In genomic region chr6:31897612-31898199, GRCh38 we compare ENCODE assay signal across 8 cellular contexts. TPM values are rescaled to one million over a fixed set of nuclear protein-coding genes. Genes with fewer than 3 reads are reported as not detected.
DNase-seq lines count a peak whose midpoint lies in the region; ATAC-seq and TF ChIP-seq lines count a peak whose summit lies in the region.

Gene EHMT2 (minus strand): TSS chr6:31897698. CDS start chr6:31897677, 21 bp downstream.

- DNase-seq in GM12865 (ENCODE audit: low read depth), result peak; percentile 89
- DNase-seq in NCI-H2196 treated with DMSO at 0.1 percent for 48 hours (lab: John Stamatoyannopoulos, UW; ENCODE audit: unreplicated experiment), result peak; percentile 71
- DNase-seq in WERI-Rb-1, result peak; percentile 93
- DNase-seq in breast epithelium (ENCODE audit: low spot score in 2 of 2), result peak; percentile 79 to 80
- DNase-seq in iPS-NIHi7 (ENCODE audit: extremely low spot score), result peak; percentile 88
- DNase-seq in smooth muscle cell (lab: John Stamatoyannopoulos, UW; ENCODE audit: unreplicated experiment), result peak; percentile 44

- H4K20me1 ChIP-seq in smooth muscle cell (ENCODE audit: low read depth), result peaks cover 4% of the 10 kb centered on the region

- peaks cover 44% of the 10 kb centered on the region for H3K36me3 ChIP-seq in WERI-Rb-1
- no peaks in the 10 kb centered on the region for H3K36me3 ChIP-seq in breast epithelium
- no peaks in the 10 kb centered on the region for H3K36me3 ChIP-seq in smooth muscle cell (ENCODE audit: low read depth)

- peaks cover 3% of the 10 kb centered on the region for H3F3A ChIP-seq in smooth muscle cell (ENCODE audit: low read depth)

- H3K4me3 ChIP-seq in GM12865 (ENCODE audit: low read depth, low read length) (peak within 1 kb of the TSS; percentile 91), WERI-Rb-1 (ENCODE audit: low read depth, low read length) (peak within 1 kb of the TSS; percentile 68), breast epithelium (peak within 1 kb of the TSS; percentile 88 to 99 (median 94)), smooth muscle cell (peak within 1 kb of the TSS; percentile 84)

- TF ChIP-seq CTCF in GM12865 (IDR thresholded peaks at IDR 0.05; ENCODE audit: insufficient read depth, low read depth, low read length, missing control alignments) (no peak), WERI-Rb-1 (IDR thresholded peaks at IDR 0.05; ENCODE audit: low read depth, low read length) (no peak), breast epithelium (IDR thresholded peaks at IDR 0.05) (peak in 1 of 3 donors; percentile 45), smooth muscle cell (IDR thresholded peaks at IDR 0.05; ENCODE audit: borderline replicate concordance, insufficient read depth, poor library complexity, severe bottlenecking) (no peak)

- H3K27ac ChIP-seq in WERI-Rb-1 (peak within 1 kb of the TSS; percentile 87), breast epithelium (peak within 1 kb of the TSS; percentile 86 to 89), smooth muscle cell (ENCODE audit: low read depth) (peak within 1 kb of the TSS; percentile 3)

- peak within 1 kb of the TSS; percentile 91 for H2AFZ ChIP-seq in smooth muscle cell (ENCODE audit: low read depth)

- H3K4me1 ChIP-seq in breast epithelium (peaks cover 0 to 4% of the 10 kb centered on the region in 2 donors), smooth muscle cell (ENCODE audit: low read depth) (peaks cover 11% of the 10 kb centered on the region)

- WGBS in smooth muscle cell (ENCODE audit: low lambda C conversion rate), result 1% methylated on average over 31 of the region's 42 CpGs

- TF ChIP-seq POLR2A in breast epithelium (IDR thresholded peaks at IDR 0.05), result no peak

- peak within 1 kb of the TSS; percentile 61 for H3K9ac ChIP-seq in smooth muscle cell (ENCODE audit: low read depth)

- ATAC-seq in HG02981 (IDR thresholded peaks at IDR 0.05; ENCODE audit: unreplicated experiment) (peak; percentile 47), GM18870 (IDR thresholded peaks at IDR 0.05; ENCODE audit: unreplicated experiment) (no peak)

- H3K9me3 ChIP-seq in WERI-Rb-1 (ENCODE audit: severe bottlenecking), result no peaks in the 10 kb centered on the region
- no peaks in the 10 kb centered on the region for H3K9me3 ChIP-seq in breast epithelium
- H3K9me3 ChIP-seq in smooth muscle cell (replicated peaks; ENCODE audit: low read depth), result no peaks in the 10 kb centered on the region

- H3K79me2 ChIP-seq in smooth muscle cell (ENCODE audit: low read depth), result no peaks in the 10 kb centered on the region

- intact Hi-C loops in breast epithelium (cut with DNase I; ENCODE audit: low total_unique reads), result loop anchor here (2.0 kb wide), 1 partner anchor 55 kb away; no protein-coding TSS in a partner anchor

- H3K27me3 ChIP-seq in WERI-Rb-1 (ENCODE audit: insufficient read depth, low read depth, severe bottlenecking) (no peaks in the 10 kb centered on the region), breast epithelium (no peaks in the 10 kb centered on the region), smooth muscle cell (ENCODE audit: low read depth) (no peaks in the 10 kb centered on the region)

- H3K4me2 ChIP-seq in smooth muscle cell, result peak within 1 kb of the TSS; percentile 98

RNA-seq across cellular contexts. Expression of gene EHMT2, which starts in this region (rescaled TPM):
- total RNA-seq in breast epithelium, result 10 to 100 TPM; 34.6 to 37.5 (median 37.0) TPM
- 17.4 and 17.6 TPM in 2 replicates for total RNA-seq in smooth muscle cell
- polyA plus RNA-seq in smooth muscle cell, result 33.9 and 38.9 TPM in 2 replicates

Comparison
In these comparisons a context has a peak if more than half of its experiments do, and no peak if none do; other contexts are left out.
1. H3K27ac ChIP-seq: peak in every context shown above with its lines; median percentile 88 in breast epithelium; 87 in WERI-Rb-1; 3 in smooth muscle cell.